In genomic region chr1:229058111-229058551, GRCh38 we compare ENCODE assay signal across 8 cellular contexts.
A peak's percentile ranks its signal among the peaks of the same experiment; 100 is the strongest.
DNase-seq lines count a peak whose midpoint lies in the region; ATAC-seq and TF ChIP-seq lines count a peak whose summit lies in the region.

No MANE protein-coding gene starts in this region.

- H3K4me1 Mint-ChIP-seq in activated naive CD4-positive, alpha-beta T cell treated with anti-CD3 and anti-CD28 coated beads, Interleukin-2, amount 10 ng/mL, durations not matched to agents 7 days and 5 days: peaks cover 43% of the 10 kb centered on the region

- no peaks in the 10 kb centered on the region for H3K9me3 Mint-ChIP-seq in activated naive CD4-positive, alpha-beta T cell treated with anti-CD3 and anti-CD28 coated beads, Interleukin-2, amount 10 ng/mL, durations not matched to agents 7 days and 5 days

- TF ChIP-seq POLR2A in spleen (IDR thresholded peaks at IDR 0.05) (no peak), vagina (IDR thresholded peaks at IDR 0.05) (no peak)

- H3K9me3 ChIP-seq in spleen: no peaks in the 10 kb centered on the region
- no peaks in the 10 kb centered on the region for H3K9me3 ChIP-seq in vagina

- H3K4me3 ChIP-seq in spleen (peak overlapping the region in 1 of 8 donors; percentile 21), vagina (no peak overlapping the region)

- no peak overlapping the region for H3K4me3 Mint-ChIP-seq in activated naive CD4-positive, alpha-beta T cell treated with anti-CD3 and anti-CD28 coated beads, Interleukin-2, amount 10 ng/mL, durations not matched to agents 7 days and 5 days

- no peak for TF ChIP-seq CTCF in spleen (IDR thresholded peaks at IDR 0.05 in 8 of 11, conservative IDR thresholded peaks at IDR 0.05 in 3 of 11)
- no peak for TF ChIP-seq CTCF in vagina (IDR thresholded peaks at IDR 0.05)

- H3K4me1 ChIP-seq in spleen: peaks cover 0 to 60% (median 41%) of the 10 kb centered on the region in 6 donors
- peaks cover 35% of the 10 kb centered on the region for H3K4me1 ChIP-seq in vagina

- DNase-seq in DMS153 (lab: John Stamatoyannopoulos, UW): peak; percentile 88
- DNase-seq in NCI-H2196 (lab: John Stamatoyannopoulos, UW; ENCODE audit: unreplicated experiment): peak; percentile 81
- DNase-seq in activated naive CD4-positive, alpha-beta T cell treated with anti-CD3 and anti-CD28 coated beads, Interleukin-2, amount 10 ng/mL, durations not matched to agents 7 days and 5 days: peak; percentile 54
- no peak for DNase-seq in spleen
- DNase-seq in LoVo (ENCODE audit: low spot score): no peak
- DNase-seq in HPDE6-E6E7 (ENCODE audit: extremely low spot score): no peak
- DNase-seq in vagina (ENCODE audit: extremely low spot score in 2 of 2): no peak

- H3K36me3 ChIP-seq in spleen: no peaks in the 10 kb centered on the region
- no peaks in the 10 kb centered on the region for H3K36me3 ChIP-seq in vagina

- peaks cover 3% of the 10 kb centered on the region for H3K36me3 Mint-ChIP-seq in activated naive CD4-positive, alpha-beta T cell treated with anti-CD3 and anti-CD28 coated beads, Interleukin-2, amount 10 ng/mL, durations not matched to agents 7 days and 5 days

- WGBS in spleen, 5 donors: 26 to 51% (median 36%) methylated on average over 10 to 11 of the region's 11 CpGs

- no peak for ATAC-seq in HG02588 (IDR thresholded peaks at IDR 0.05; ENCODE audit: unreplicated experiment)

- peaks cover 36% of the 10 kb centered on the region for H3K27me3 Mint-ChIP-seq in activated naive CD4-positive, alpha-beta T cell treated with anti-CD3 and anti-CD28 coated beads, Interleukin-2, amount 10 ng/mL, durations not matched to agents 7 days and 5 days

- CTCF ChIA-PET in activated naive CD4-positive, alpha-beta T cell treated with anti-CD3 and anti-CD28 coated beads, Interleukin-2, amount 10 ng/mL, durations not matched to agents 7 days and 5 days (lab: Charles Lee): no interaction called here

- H3K27me3 ChIP-seq in spleen (replicated peaks in 1 of 7) (no peaks in the 10 kb centered on the region), vagina (no peaks in the 10 kb centered on the region)

- intact Hi-C loops in spleen (cut with DNase I; ENCODE audit: low total_unique reads): no loop called here
- intact Hi-C loops in vagina (cut with DNase I): no loop called here

- H3K27ac Mint-ChIP-seq in activated naive CD4-positive, alpha-beta T cell treated with anti-CD3 and anti-CD28 coated beads, Interleukin-2, amount 10 ng/mL, durations not matched to agents 7 days and 5 days: peak overlapping the region; percentile 68

- peak overlapping the region; percentile 40 to 79 (median 69) for H3K27ac ChIP-seq in spleen
- no peak overlapping the region for H3K27ac ChIP-seq in vagina

Comparison
In these comparisons a context has a peak if more than half of its experiments do, and no peak if none do; other contexts are left out.
1. DNase-seq: peak in DMS153 (single experiment), NCI-H2196 (single experiment) and activated naive CD4-positive, alpha-beta T cell treated with anti-CD3 and anti-CD28 coated beads, Interleukin-2, amount 10 ng/mL, durations not matched to agents 7 days and 5 days (single experiment); none in spleen (single experiment), LoVo (single experiment), HPDE6-E6E7 (single experiment) and vagina (0 of 2).